10 cellular contexts compared by ENCODE assay signal in the genomic region with DNA sequence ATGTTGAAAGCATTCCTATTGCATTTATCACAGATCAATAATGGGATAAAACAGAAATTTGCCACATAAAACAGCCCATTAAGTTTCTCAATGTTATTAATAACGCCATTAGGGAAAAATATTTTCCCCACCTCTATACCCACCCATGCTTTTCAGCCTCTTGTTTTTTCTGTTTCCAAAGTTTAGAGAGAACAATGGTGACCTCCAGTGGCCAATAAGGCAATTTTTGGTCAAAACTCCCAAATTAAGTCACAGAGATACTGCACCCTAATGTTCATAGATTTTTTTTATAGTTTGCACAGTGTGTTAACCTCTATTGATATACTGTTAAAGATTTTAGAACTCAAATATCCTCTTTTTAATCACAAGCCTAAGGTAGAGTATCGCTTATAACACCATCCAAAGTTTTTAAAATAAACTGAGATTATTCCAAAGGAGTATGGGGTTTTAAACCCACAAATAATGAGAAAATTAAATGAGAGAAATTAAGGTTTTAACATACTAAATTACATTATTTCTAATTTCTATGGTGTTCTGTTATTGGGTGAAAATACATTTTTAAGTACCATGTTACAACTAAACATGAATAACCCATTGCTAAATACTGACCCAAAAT.
DNase-seq lines count a peak whose midpoint lies in the region; ATAC-seq, FAIRE-seq and TF ChIP-seq lines count a peak whose summit lies in the region.
"Had no signal": no experiment of that assay in that cellular context is flagged by ENCODE, and none has a peak within 500 bp of the region (broad histone marks: within the 10 kb centered on the region; RNA-seq: fewer than 3 reads in every experiment).

No MANE protein-coding gene starts in this region.

- H3K4me2 ChIP-seq in HepG2 (ENCODE audit: low read depth, low read length) = no peak overlapping the region

- ATAC-seq in HepG2 (no peak; the same call in 2 of the 3 replicates), HG03342 (IDR thresholded peaks at IDR 0.05; ENCODE audit: unreplicated experiment) (no peak), pancreas (no peak), mucosa of descending colon (no peak)

- no peak overlapping the region for H3K27ac ChIP-seq in VCaP
- no peak overlapping the region for H3K27ac ChIP-seq in HepG2 (ENCODE audit: extremely low read length, insufficient read depth, low read length)
- no peak overlapping the region for H3K27ac ChIP-seq in pancreas
- H3K27ac ChIP-seq: SJCRH30, skin epidermis had no signal

- in situ Hi-C loops in HepG2 (cut with HindIII; ENCODE audit: extremely low pct_ligation_motif_present, low pct_unique_long_range_greater_than_20kb) = no loop called here

- no peak for TF ChIP-seq POLR2A in HepG2 (IDR thresholded peaks at IDR 0.05; ENCODE audit: insufficient read depth in 1 of 2, low read depth in 2 of 2, low read length in 2 of 2)

- H3K4me1 ChIP-seq in HepG2 (ENCODE audit: insufficient read depth, low read length) (no peaks in the 10 kb centered on the region), pancreas (no peaks in the 10 kb centered on the region), mucosa of descending colon (ENCODE audit: low read depth) (no peaks in the 10 kb centered on the region)
- H3K4me1 ChIP-seq: SJCRH30 had no signal

- H3K4me3 ChIP-seq in BJ (ENCODE audit: low read depth, low read length) (no peak overlapping the region), H7 (ENCODE audit: insufficient read depth, low read depth, low read length) (no peak overlapping the region), HepG2 (replicated peaks in 1 of 3; ENCODE audit: insufficient read depth in 1 of 3, low read depth in 2 of 3, low read length in 3 of 3) (no peak overlapping the region), pancreas (no peak overlapping the region), mucosa of descending colon (no peak overlapping the region)
- H3K4me3 ChIP-seq: SJCRH30, skin epidermis had no signal

- POLR2A ChIA-PET in BJ (lab: Charles Lee) = no interaction called here
- POLR2A ChIA-PET in HepG2 (lab: Yijun Ruan, JAX) = no interaction called here

- H3K27me3 ChIP-seq in BJ (ENCODE audit: control insufficient read depth, insufficient read depth, low read length) (no peaks in the 10 kb centered on the region), H7 (ENCODE audit: control insufficient read depth, insufficient read depth, low read length) (no peaks in the 10 kb centered on the region), HepG2 (ENCODE audit: control insufficient read depth in 1 of 2, insufficient read depth in 2 of 2, low read length in 2 of 2) (no peaks in the 10 kb centered on the region), pancreas (no peaks in the 10 kb centered on the region)
- H3K27me3 ChIP-seq: SJCRH30 had no signal

- TF ChIP-seq CTCF in BJ (IDR thresholded peaks at IDR 0.05; ENCODE audit: insufficient read depth, low read depth, low read length) (peak; percentile 62), VCaP (conservative IDR thresholded peaks at IDR 0.05) (peak; percentile 54), HepG2 (CRISPR knock-in tag; IDR thresholded peaks at IDR 0.05) (no peak), pancreas (IDR thresholded peaks at IDR 0.05) (peak in 1 of 4 donors; percentile 9), mucosa of descending colon (IDR thresholded peaks at IDR 0.05) (no peak)

- no peaks in the 10 kb centered on the region for H4K20me1 ChIP-seq in HepG2 (ENCODE audit: insufficient read depth, low read length)

- H3K79me2 ChIP-seq in HepG2 (ENCODE audit: insufficient read depth, low read length) = no peaks in the 10 kb centered on the region

- intact Hi-C loops in HepG2 (cut with micrococcal nuclease; ENCODE audit: unreplicated experiment) = no loop called here
- intact Hi-C loops in pancreas (cut with DNase I) = no loop called here
- intact Hi-C loops in mucosa of descending colon (cut with DNase I, micrococcal nuclease) = no loop called here

- no peak overlapping the region for H3K9ac ChIP-seq in HepG2 (ENCODE audit: insufficient read depth, low read depth, low read length)

- H3K9me3 ChIP-seq in HepG2 (ENCODE audit: low read length) = no peaks in the 10 kb centered on the region
- no peaks in the 10 kb centered on the region for H3K9me3 ChIP-seq in pancreas
- H3K9me3 ChIP-seq in mucosa of descending colon = no peaks in the 10 kb centered on the region
- H3K9me3 ChIP-seq: SJCRH30 had no signal

- 1% methylated on average over 2 of the region's 2 CpGs for WGBS in HepG2 (ENCODE audit: low lambda C conversion rate)
- 55 to 58% methylated on average over 2 of the region's 2 CpGs for WGBS in pancreas, 2 donors

- TF ChIP-seq RAD21 in HepG2 (CRISPR knock-in tag; IDR thresholded peaks at IDR 0.05) = no peak

- TF ChIP-seq EP300 in HepG2 (IDR thresholded peaks at IDR 0.05; ENCODE audit: low read depth in 2 of 2, low read length in 2 of 2) (no peak), HepG2 (CRISPR knock-in tag; IDR thresholded peaks at IDR 0.05; ENCODE audit: borderline replicate concordance) (no peak)

- no TSS peak for BruUV-seq in HepG2 (replicated peaks; lab: Mats Ljungman, UMichigan)

- DNase-seq in BJ (ENCODE audit: low read depth) (no peak), H7 (peak; percentile 2), HepG2 (ENCODE audit: low spot score) (peak; percentile 2), pancreas (no peak), mucosa of descending colon (no peak)
- no peak for DNase-seq in activated naive CD4-positive, alpha-beta T cell (lab: John Stamatoyannopoulos, UW)

- peak; percentile 23 for FAIRE-seq in HepG2 (lab: Jason Lieb, UNC)
- no peak for FAIRE-seq in pancreas (lab: Jason Lieb, UNC)

- no peaks in the 10 kb centered on the region for H3K36me3 ChIP-seq in BJ (ENCODE audit: control insufficient read depth, insufficient read depth, low read length)
- H3K36me3 ChIP-seq in H7 (replicated peaks; ENCODE audit: control insufficient read depth, insufficient read depth, low read length) = no peaks in the 10 kb centered on the region
- no peaks in the 10 kb centered on the region for H3K36me3 ChIP-seq in HepG2 (replicated peaks in 1 of 2; ENCODE audit: control insufficient read depth in 1 of 2, insufficient read depth in 2 of 2, low read length in 2 of 2)
- no peaks in the 10 kb centered on the region for H3K36me3 ChIP-seq in pancreas
- H3K36me3 ChIP-seq in mucosa of descending colon (ENCODE audit: low read depth) = no peaks in the 10 kb centered on the region
- H3K36me3 ChIP-seq: SJCRH30 had no signal

- CTCF ChIA-PET in BJ (lab: Yijun Ruan, JAX) = interaction anchor here (0.5 to 3.4 kb wide), 11 partner anchors 8 to 427 kb away, joined by 3 to 23 read pairs (median 4); no protein-coding TSS in a partner anchor
- CTCF ChIA-PET in HepG2 (lab: Yijun Ruan, JAX; ENCODE audit: low intra/inter-chr PET ratio, low total read pairs) = no interaction called here

- no peak overlapping the region for H2AFZ ChIP-seq in HepG2 (ENCODE audit: low read length)

TF ChIP-seq in HepG2, 621 proteins besides CTCF, POLR2A, EP300 and RAD21 (continues in another document):
- TF ChIP-seq CEBPB (IDR thresholded peaks at IDR 0.05; ENCODE audit: borderline replicate concordance, low read depth, low read length) (no peak), SMARCC2 (IDR thresholded peaks at IDR 0.05) (no peak), HOMEZ (CRISPR knock-in tag; IDR thresholded peaks at IDR 0.05; ENCODE audit: low read depth) (no peak), GLI4 (CRISPR knock-in tag; IDR thresholded peaks at IDR 0.05; ENCODE audit: borderline replicate concordance) (no peak), NFRKB (IDR thresholded peaks at IDR 0.05) (no peak), RBFOX2 (IDR thresholded peaks at IDR 0.05; ENCODE audit: low read depth, low read length) (no peak), ZNF30 (CRISPR knock-in tag; IDR thresholded peaks at IDR 0.05) (no peak), NR3C1 (CRISPR knock-in tag; IDR thresholded peaks at IDR 0.05) (no peak), ZNF792 (CRISPR knock-in tag; IDR thresholded peaks at IDR 0.05) (no peak), HNF1A (IDR thresholded peaks at IDR 0.05; ENCODE audit: low read depth) (no peak), HNF1A (CRISPR knock-in tag; IDR thresholded peaks at IDR 0.05; ENCODE audit: borderline replicate concordance) (no peak)

Comparison
In these comparisons a context has a peak if more than half of its experiments do, and no peak if none do; other contexts are left out.
1. DNase-seq: peak in H7 (single experiment) and HepG2 (single experiment); none in BJ (single experiment), pancreas (0 of 6), activated naive CD4-positive, alpha-beta T cell (0 of 4) and mucosa of descending colon (0 of 3).
2. CTCF ChIP-seq: peak in BJ (single experiment) and VCaP (single experiment); none in HepG2 (single experiment) and mucosa of descending colon (single experiment).